Comparison of ENCODE assay signal across 12 cellular contexts in the genomic region with DNA sequence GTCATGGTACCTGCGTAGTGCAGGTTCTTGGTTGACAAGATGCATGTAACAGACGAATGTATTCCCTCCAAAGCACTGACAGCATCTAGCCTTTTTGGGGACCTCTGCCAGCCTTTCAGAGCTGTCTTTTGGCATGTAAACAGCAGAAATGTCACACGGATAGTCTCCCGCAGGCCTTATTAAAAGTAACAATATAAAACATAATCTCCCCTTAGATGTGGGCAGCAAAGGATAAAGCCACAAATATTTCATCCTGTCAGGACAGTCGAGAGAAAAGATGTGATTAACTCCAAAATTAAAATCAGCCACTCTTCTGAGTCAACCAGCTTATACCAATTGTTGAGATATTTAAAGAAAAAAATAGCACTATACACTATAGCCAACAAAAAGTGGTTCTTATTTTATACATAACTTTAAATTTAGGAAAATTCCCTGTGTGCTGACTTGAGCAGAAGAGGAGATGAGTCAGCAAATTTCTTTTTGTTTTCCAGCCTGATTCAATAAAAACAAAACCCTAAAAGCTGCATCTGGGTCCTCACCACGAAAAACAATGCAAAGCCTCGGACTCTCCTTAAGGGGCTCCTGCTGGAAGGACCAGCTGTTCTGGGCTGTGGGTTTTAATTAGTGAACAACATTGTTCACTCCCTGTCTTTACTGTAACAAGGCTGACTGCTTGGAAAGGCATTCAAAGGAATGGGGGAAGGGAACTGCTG.
DNase-seq lines count a peak whose midpoint lies in the region; FAIRE-seq and TF ChIP-seq lines count a peak whose summit lies in the region.
"Had no signal": no experiment of that assay in that cellular context is flagged by ENCODE, and none has a peak within 500 bp of the region (broad histone marks: within the 10 kb centered on the region; RNA-seq: fewer than 3 reads in every experiment).

No MANE protein-coding gene starts in this region.

- CTCF ChIA-PET in endothelial cell of umbilical vein (lab: Charles Lee): no interaction called here

- H2AK5ac ChIP-seq in neuronal stem cell (ENCODE audit: low read depth, low read length): no peak overlapping the region

- no peak overlapping the region for H2BK12ac ChIP-seq in neuronal stem cell (ENCODE audit: low read length)

- no peak overlapping the region for H2BK120ac ChIP-seq in neuronal stem cell (ENCODE audit: low read depth, low read length)

- H3K36me3 ChIP-seq in endothelial cell of umbilical vein (ENCODE audit: control insufficient read depth in 2 of 2, extremely low read depth in 1 of 2, insufficient read depth in 2 of 2, low read length in 2 of 2) (no peaks in the 10 kb centered on the region), neuronal stem cell (replicated peaks in 1 of 2; ENCODE audit: control insufficient read depth in 2 of 2, insufficient read depth in 2 of 2, low read length in 2 of 2) (peaks cover 0 to 2% of the 10 kb centered on the region in 2 donors)
- no peaks in the 10 kb centered on the region for H3K36me3 ChIP-seq in effector memory CD4-positive, alpha-beta T cell (ENCODE audit: control insufficient read depth, insufficient read depth, low read length)

- no peak overlapping the region for H3K23ac ChIP-seq in neuronal stem cell (ENCODE audit: low read depth, low read length, poor library complexity)

- H3K18ac ChIP-seq in neuronal stem cell (ENCODE audit: low read length): peak overlapping the region; percentile 73

- no peak overlapping the region for H2BK15ac ChIP-seq in neuronal stem cell (ENCODE audit: low read length)

- H3K9ac ChIP-seq in endothelial cell of umbilical vein (replicated peaks; ENCODE audit: extremely low read depth, insufficient read depth, low read length) (no peak overlapping the region), neuronal stem cell (ENCODE audit: low read depth, low read length, poor library complexity) (no peak overlapping the region)

- H2AFZ ChIP-seq in endothelial cell of umbilical vein (ENCODE audit: low read depth, low read length): no peak overlapping the region
- H2AFZ ChIP-seq in neuronal stem cell (ENCODE audit: low read length): peak overlapping the region; percentile 75

- H3K27ac ChIP-seq in endothelial cell of umbilical vein (ENCODE audit: insufficient read depth, low read depth, low read length) (no peak overlapping the region), neuronal stem cell (replicated peaks; ENCODE audit: low read length) (peak overlapping the region; percentile 83)
- H3K27ac ChIP-seq in effector memory CD4-positive, alpha-beta T cell (ENCODE audit: insufficient read depth, low read length, poor library complexity, severe bottlenecking): no peak overlapping the region

- H3K27me3 ChIP-seq in endothelial cell of umbilical vein (ENCODE audit: control insufficient read depth in 2 of 2, insufficient read depth in 2 of 2, low read length in 2 of 2) (no peaks in the 10 kb centered on the region), neuronal stem cell (ENCODE audit: control insufficient read depth in 3 of 3, insufficient read depth in 3 of 3, low read depth in 1 of 3, low read length in 3 of 3) (no peaks in the 10 kb centered on the region)
- no peaks in the 10 kb centered on the region for H3K27me3 ChIP-seq in effector memory CD4-positive, alpha-beta T cell (replicated peaks; ENCODE audit: control insufficient read depth, insufficient read depth, low read length, poor library complexity, severe bottlenecking)

- no peak overlapping the region for H4K8ac ChIP-seq in neuronal stem cell (ENCODE audit: low read depth, low read length)

- no peaks in the 10 kb centered on the region for H3K79me2 ChIP-seq in endothelial cell of umbilical vein (ENCODE audit: control insufficient read depth, insufficient read depth, low read length)

- POLR2A ChIA-PET in endothelial cell of umbilical vein (lab: Charles Lee): no interaction called here

- dilution Hi-C loops in endothelial cell of umbilical vein (cut with MboI; ENCODE audit: extremely low pct_ligation_motif_present, low sequenced_read_pairs): no loop called here

- H3K4me2 ChIP-seq in endothelial cell of umbilical vein (ENCODE audit: insufficient read depth, low read length) (no peak overlapping the region), neuronal stem cell (ENCODE audit: insufficient read depth, low read length, poor library complexity, severe bottlenecking) (no peak overlapping the region)

- H3K79me1 ChIP-seq in neuronal stem cell (ENCODE audit: low read depth, low read length): no peaks in the 10 kb centered on the region

- DNase-seq in ELF-1 (ENCODE audit: low read depth, low spot score): peak; percentile 33
- DNase-seq in RPMI7951 (ENCODE audit: low read depth): peak; percentile 87
- DNase-seq in endothelial cell of umbilical vein (ENCODE audit: low read depth, low spot score): peak; percentile 8
- DNase-seq in neuronal stem cell (ENCODE audit: low spot score): no peak
- DNase-seq in HK-2 (ENCODE audit: unreplicated experiment): no peak
- DNase-seq in effector memory CD4-positive, alpha-beta T cell: no peak
- DNase-seq in UCSD-AML1 (lab: John Stamatoyannopoulos, UW; ENCODE audit: unreplicated experiment): no peak
- DNase-seq in T-helper 9 cell: no peak
- DNase-seq: activated T-cell treated with anti-CD3 and anti-CD28 coated beads, Interleukin-2, amount 50 U/mL, for 72 hours; Caco-2; NCI-H1092 treated with DMSO at 0.1 percent for 48 hours had no signal

- H3K4me1 ChIP-seq in endothelial cell of umbilical vein (ENCODE audit: control insufficient read depth, extremely low read depth, insufficient read depth, low read length): no peaks in the 10 kb centered on the region
- H3K4me1 ChIP-seq in neuronal stem cell (ENCODE audit: control insufficient read depth in 2 of 2, insufficient read depth in 1 of 2, low read depth in 1 of 2, low read length in 2 of 2): peaks cover 11 to 17% of the 10 kb centered on the region in 2 donors
- H3K4me1 ChIP-seq in effector memory CD4-positive, alpha-beta T cell (ENCODE audit: control insufficient read depth, insufficient read depth, low read length, poor library complexity, severe bottlenecking): no peaks in the 10 kb centered on the region
- H3K4me1 ChIP-seq: Caco-2 had no signal

- H3K9me3 ChIP-seq in endothelial cell of umbilical vein (replicated peaks; ENCODE audit: control insufficient read depth, insufficient read depth, low read length) (no peaks in the 10 kb centered on the region), neuronal stem cell (replicated peaks in 1 of 2; ENCODE audit: control insufficient read depth in 2 of 2, insufficient read depth in 1 of 2, low read depth in 1 of 2, low read length in 2 of 2) (peaks cover 11 to 20% of the 10 kb centered on the region in 2 donors)
- H3K9me3 ChIP-seq in effector memory CD4-positive, alpha-beta T cell (ENCODE audit: control insufficient read depth, low read length): no peaks in the 10 kb centered on the region

- no TSS peak for BruUV-seq in endothelial cell of umbilical vein (replicated peaks; lab: Mats Ljungman, UMichigan)

- no peak overlapping the region for H2BK5ac ChIP-seq in neuronal stem cell (ENCODE audit: low read length)

- H3K4ac ChIP-seq in neuronal stem cell (ENCODE audit: low read length): no peak overlapping the region

- no peak for TF ChIP-seq POLR2A in endothelial cell of umbilical vein (IDR thresholded peaks at IDR 0.05; ENCODE audit: low read depth, low read length)

- no peak for TF ChIP-seq CTCF in endothelial cell of umbilical vein (IDR thresholded peaks at IDR 0.05; ENCODE audit: extremely low read depth in 1 of 2, insufficient read depth in 1 of 2, low read depth in 1 of 2, low read length in 2 of 2)

- no peak overlapping the region for H4K91ac ChIP-seq in neuronal stem cell (ENCODE audit: low read depth, low read length, poor library complexity)

- H3K4me3 ChIP-seq in endothelial cell of umbilical vein (replicated peaks in 1 of 3; ENCODE audit: insufficient read depth in 1 of 3, low read depth in 1 of 3, low read length in 3 of 3) (no peak overlapping the region), neuronal stem cell (ENCODE audit: low read length in 2 of 2) (no peak overlapping the region)
- H3K4me3 ChIP-seq in effector memory CD4-positive, alpha-beta T cell (ENCODE audit: insufficient read depth, low read depth, low read length, poor library complexity, severe bottlenecking): no peak overlapping the region

- intact Hi-C loops in endothelial cell of umbilical vein (cut with micrococcal nuclease): no loop called here

- H4K20me1 ChIP-seq in endothelial cell of umbilical vein (replicated peaks; ENCODE audit: control insufficient read depth, extremely low read depth, insufficient read depth, low read length): no peaks in the 10 kb centered on the region

- WGBS in neuronal stem cell (ENCODE audit: extremely low coverage in 2 of 2, insufficient read length in 2 of 2, insufficient replicate concordance in 1 of 2), 2 donors: no CpG with 5 or more reads among the region's 7 CpGs

- no peaks in the 10 kb centered on the region for H3K9me1 ChIP-seq in endothelial cell of umbilical vein (replicated peaks; ENCODE audit: control insufficient read depth, extremely low read depth, insufficient read depth, low read length)

- no peak for FAIRE-seq in endothelial cell of umbilical vein (lab: Jason Lieb, UNC)
- FAIRE-seq: TTC549 had no signal

- no peak overlapping the region for H3K14ac ChIP-seq in neuronal stem cell (ENCODE audit: low read length)

TF ChIP-seq in endothelial cell of umbilical vein, 7 proteins besides CTCF, POLR2A, EP300 and RAD21:
- TF ChIP-seq JUN (IDR thresholded peaks at IDR 0.05; ENCODE audit: borderline replicate concordance, insufficient read depth, insufficient read length, low read depth): no peak
- no peak for TF ChIP-seq FOS (IDR thresholded peaks at IDR 0.05; ENCODE audit: borderline replicate concordance, insufficient read depth, low read length)
- TF ChIP-seq POLR2AphosphoS5 (IDR thresholded peaks at IDR 0.05; ENCODE audit: insufficient read depth, low read depth, low read length): no peak
- TF ChIP-seq MYC (IDR thresholded peaks at IDR 0.05; ENCODE audit: low read depth, low read length): no peak
- TF ChIP-seq GATA2 (IDR thresholded peaks at IDR 0.05; ENCODE audit: insufficient read depth, insufficient read length, low read depth, low read length): no peak

Comparison
In these comparisons a context has a peak if more than half of its experiments do, and no peak if none do; other contexts are left out.
1. DNase-seq: peak in ELF-1 (single experiment), RPMI7951 (single experiment) and endothelial cell of umbilical vein (single experiment); none in neuronal stem cell (single experiment), HK-2 (single experiment), effector memory CD4-positive, alpha-beta T cell (0 of 3), UCSD-AML1 (single experiment) and T-helper 9 cell (single experiment).